In the genomic region with DNA sequence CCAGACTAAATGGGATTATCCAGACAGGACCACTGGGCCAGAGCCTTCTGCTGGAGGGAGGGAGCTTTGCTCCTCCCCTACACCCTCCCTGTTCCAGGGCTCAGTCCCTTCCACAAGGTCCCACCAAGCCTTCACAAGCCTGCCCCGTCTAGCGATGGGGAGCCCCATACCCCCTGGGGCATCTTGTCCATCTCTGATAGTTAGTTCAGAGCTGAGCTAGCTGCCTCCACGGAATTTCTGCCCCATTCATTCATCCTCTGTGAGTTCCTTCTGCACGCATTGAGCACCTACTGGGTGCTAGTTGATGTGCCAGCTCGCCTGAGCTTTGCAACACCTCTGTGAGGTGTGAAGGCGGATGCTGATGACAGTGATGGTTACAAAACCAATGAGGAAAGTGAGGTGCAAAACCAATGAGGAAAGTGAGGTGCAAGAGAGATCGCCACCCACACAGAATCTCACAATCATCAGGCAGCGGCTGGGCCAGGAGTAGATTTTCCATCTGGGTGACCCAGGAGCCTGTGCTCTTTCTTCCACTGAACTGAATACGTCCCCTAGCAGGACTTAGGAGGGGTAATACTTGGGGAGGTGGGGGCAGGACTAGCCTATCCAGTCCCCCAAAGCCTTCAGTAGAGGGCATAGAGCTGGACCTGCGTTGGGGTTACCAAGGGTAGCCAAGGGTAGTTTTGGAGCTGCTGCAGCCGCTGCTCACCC, we compare ENCODE assay signal across 9 cellular contexts. TPM values are rescaled to one million over a fixed set of nuclear protein-coding genes. Genes with fewer than 3 reads are reported as not detected.
A peak's percentile ranks its signal among the peaks of the same experiment; 100 is the strongest.
DNase-seq lines count a peak whose midpoint lies in the region; ATAC-seq and TF ChIP-seq lines count a peak whose summit lies in the region.
"Had no signal": no experiment of that assay in that cellular context is flagged by ENCODE, and none has a peak within 500 bp of the region (broad histone marks: within the 10 kb centered on the region; RNA-seq: fewer than 3 reads in every experiment).

No MANE protein-coding gene starts in this region.

- peaks cover 61% of the 10 kb centered on the region for H3K4me1 Mint-ChIP-seq in activated T-cell treated with anti-CD3 and anti-CD28 coated beads, Interleukin-2, amount 50 U/mL, for 24 hours (ENCODE audit: low read depth)

- H3K27me3 ChIP-seq in right cardiac atrium (ENCODE audit: control insufficient read depth, insufficient read depth), result no peaks in the 10 kb centered on the region
- no peaks in the 10 kb centered on the region for H3K27me3 ChIP-seq in skeletal muscle tissue (ENCODE audit: control insufficient read depth in 3 of 3, insufficient read depth in 3 of 3, low read length in 3 of 3)

- H3K27ac ChIP-seq in right cardiac atrium (ENCODE audit: low read length), result peak overlapping the region; percentile 37
- H3K27ac ChIP-seq in skeletal muscle tissue (ENCODE audit: low read depth, low read length), result peak overlapping the region; percentile 85

- H3K27me3 Mint-ChIP-seq in activated T-cell treated with anti-CD3 and anti-CD28 coated beads, Interleukin-2, amount 50 U/mL, for 24 hours, result no peaks in the 10 kb centered on the region

- peak; percentile 19 for DNase-seq in GM20000 (ENCODE audit: low spot score)
- peak; percentile 53 for DNase-seq in activated T-cell treated with anti-CD3 and anti-CD28 coated beads, Interleukin-2, amount 50 U/mL, for 24 hours
- no peak for DNase-seq in right cardiac atrium
- DNase-seq in DMS153 treated with DMSO at 0.1 percent for 48 hours (lab: John Stamatoyannopoulos, UW; ENCODE audit: unreplicated experiment), result no peak
- no peak for DNase-seq in middle frontal gyrus (ENCODE audit: extremely low spot score, low spot score)
- no peak for DNase-seq in RPMI8226
- DNase-seq in T1000 (lab: John Stamatoyannopoulos, UW), result no peak
- DNase-seq: NCI-H524 treated with DMSO at 0.1 percent for 48 hours had no signal

- H3K4me3 Mint-ChIP-seq in activated T-cell treated with anti-CD3 and anti-CD28 coated beads, Interleukin-2, amount 50 U/mL, for 24 hours, result peak overlapping the region; percentile 34

- no peaks in the 10 kb centered on the region for H3K9me3 Mint-ChIP-seq in activated T-cell treated with anti-CD3 and anti-CD28 coated beads, Interleukin-2, amount 50 U/mL, for 24 hours

- no peaks in the 10 kb centered on the region for H3K36me3 ChIP-seq in skeletal muscle tissue (ENCODE audit: control insufficient read depth in 3 of 3, insufficient read depth in 3 of 3, low read length in 3 of 3)

- H3K9ac ChIP-seq in skeletal muscle tissue (ENCODE audit: low read depth in 1 of 3, low read length in 3 of 3), result peak overlapping the region; percentile 22 to 72 (median 50)

- no peak for TF ChIP-seq CTCF in GM20000 (IDR thresholded peaks at IDR 0.05; ENCODE audit: extremely low read depth, missing control alignments)

- no peak for ATAC-seq in right cardiac atrium

- H3K9me3 ChIP-seq in right cardiac atrium (ENCODE audit: control insufficient read depth, low read length) (no peaks in the 10 kb centered on the region), skeletal muscle tissue (ENCODE audit: control insufficient read depth in 3 of 3, low read length in 3 of 3) (no peaks in the 10 kb centered on the region)

- peak overlapping the region; percentile 77 for H3K27ac Mint-ChIP-seq in activated T-cell treated with anti-CD3 and anti-CD28 coated beads, Interleukin-2, amount 50 U/mL, for 24 hours

- no peaks in the 10 kb centered on the region for H3K36me3 Mint-ChIP-seq in activated T-cell treated with anti-CD3 and anti-CD28 coated beads, Interleukin-2, amount 50 U/mL, for 24 hours (ENCODE audit: low read depth)

- intact Hi-C loops in right cardiac atrium (cut with DNase I), result loop anchor here in 3 of 4 donors (2.0 to 10.0 kb wide), 4 partner anchors 61 to 141 kb away; partner anchors contain the start of gene PDGFB (in 1 of the 3)

- H3K4me1 ChIP-seq in right cardiac atrium (ENCODE audit: control insufficient read depth, insufficient read depth, low read length) (peaks cover 32% of the 10 kb centered on the region), skeletal muscle tissue (ENCODE audit: control insufficient read depth in 3 of 3, insufficient read depth in 3 of 3, low read length in 3 of 3) (peaks cover 62 to 68% (median 65%) of the 10 kb centered on the region in 3 donors)

- WGBS in right cardiac atrium, result 53% methylated on average over 11 of the region's 11 CpGs

- H3K4me3 ChIP-seq in right cardiac atrium (ENCODE audit: low read length), result no peak overlapping the region
- peak overlapping the region in 1 of 3 donors; percentile 35 for H3K4me3 ChIP-seq in skeletal muscle tissue (ENCODE audit: low read length in 3 of 3)

RNA-seq across cellular contexts. Expression of gene CBX7, which starts 21.5 kb away (rescaled TPM):
- 10 to 100 TPM; 68.1 to 97.9 (median 78.7) TPM for total RNA-seq in right cardiac atrium
- 69.0 TPM for polyA plus RNA-seq in right cardiac atrium
- 4.7 TPM for total RNA-seq in skeletal muscle tissue

Comparison
In these comparisons a context has a peak if more than half of its experiments do, and no peak if none do; other contexts are left out.
1. DNase-seq: peak in GM20000 (single experiment) and activated T-cell treated with anti-CD3 and anti-CD28 coated beads, Interleukin-2, amount 50 U/mL, for 24 hours (single experiment); none in right cardiac atrium (0 of 3), DMS153 treated with DMSO at 0.1 percent for 48 hours (single experiment), middle frontal gyrus (single experiment), RPMI8226 (single experiment) and T1000 (single experiment).
2. RNA of gene CBX7, which starts 21.5 kb away (total RNA-seq): 68.1 to 97.9 TPM in right cardiac atrium; 4.7 TPM in skeletal muscle tissue (single experiment); every median in the first group is over 10 times any median in the second.